ENCODE assay signal across 15 cellular contexts in the genomic region with DNA sequence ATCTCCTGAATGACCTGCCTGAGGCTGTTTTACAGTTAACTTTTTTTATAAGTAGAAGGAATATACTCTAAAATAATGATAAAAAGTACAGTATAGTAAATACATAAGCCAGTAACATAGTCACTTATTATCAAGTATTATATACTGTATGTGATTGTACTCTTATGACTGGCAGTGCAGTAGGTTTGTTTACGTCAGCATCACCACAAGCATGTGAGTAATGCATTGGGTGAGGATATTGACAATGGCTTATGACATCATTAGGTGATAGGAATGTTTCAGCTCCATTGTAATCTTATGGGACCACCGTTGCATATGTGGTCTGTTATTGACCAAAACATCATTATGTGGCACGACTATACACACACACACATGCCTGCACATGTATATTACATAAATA. TPM values are rescaled to one million over a fixed set of nuclear protein-coding genes. Genes with fewer than 3 reads are reported as not detected.
DNase-seq lines count a peak whose midpoint lies in the region; ATAC-seq and TF ChIP-seq lines count a peak whose summit lies in the region.
"Had no signal": no experiment of that assay in that cellular context is flagged by ENCODE, and none has a peak within 500 bp of the region (broad histone marks: within the 10 kb centered on the region; RNA-seq: fewer than 3 reads in every experiment).

No MANE protein-coding gene starts in this region.

- DNase-seq in EL = peak; percentile 21
- peak in 1 of 2 experiments; percentile 32 for DNase-seq in SJSA1 (ENCODE audit: low read depth in 1 of 2, low spot score in 2 of 2)
- peak; percentile 46 for DNase-seq in astrocyte of the hippocampus (ENCODE audit: low read depth, low spot score)
- DNase-seq in iris pigment epithelial cell (ENCODE audit: low read depth) = peak; percentile 59
- no peak for DNase-seq in NCI-H146 (lab: John Stamatoyannopoulos, UW)
- DNase-seq in NCI-H1105 treated with DMSO at 0.1 percent for 48 hours (lab: John Stamatoyannopoulos, UW) = no peak
- DNase-seq in ovary = no peak
- DNase-seq in naive thymus-derived CD8-positive, alpha-beta T cell = no peak
- DNase-seq: ACHN; CD4-positive, alpha-beta T cell; DMS79; GF-D8; HCEC 1CT; HFFc6 had no signal

- H3K9me3 ChIP-seq in SJSA1 (replicated peaks) = no peaks in the 10 kb centered on the region
- no peaks in the 10 kb centered on the region for H3K9me3 ChIP-seq in ovary
- H3K9me3 ChIP-seq: BLaER1 treated with 17β-estradiol and CSF1 and Interleukin-3, amounts not matched to agents 10 nM and 100 nM had no signal

- H3K27me3 ChIP-seq in SJSA1 (replicated peaks) (no peaks in the 10 kb centered on the region), ovary (no peaks in the 10 kb centered on the region)
- H3K27me3 ChIP-seq: BLaER1 treated with 17β-estradiol and CSF1 and Interleukin-3, amounts not matched to agents 10 nM and 100 nM had no signal

- WGBS in ovary, 3 donors = 86 to 98% (median 91%) methylated on average over 3 of the region's 3 CpGs

- H3K36me3 ChIP-seq in SJSA1 (peaks cover 36% of the 10 kb centered on the region), ovary (no peaks in the 10 kb centered on the region)

- POLR2A ChIA-PET in naive thymus-derived CD8-positive, alpha-beta T cell (lab: Charles Lee) = interaction anchor here (0.6 kb wide), 1 partner anchor 21 kb away, joined by 3 read pairs; the partner anchor contains the start of gene NUDT9

- no peak for ATAC-seq in naive thymus-derived CD8-positive, alpha-beta T cell

- intact Hi-C loops in ovary (cut with DNase I) = no loop called here

- no peak overlapping the region for H3K4me3 Mint-ChIP-seq in naive thymus-derived CD8-positive, alpha-beta T cell
- H3K4me3 Mint-ChIP-seq: CD4-positive, alpha-beta T cell; HFFc6 had no signal

- H3K4me1 Mint-ChIP-seq in naive thymus-derived CD8-positive, alpha-beta T cell = peaks cover 0 to 7% (median 1%) of the 10 kb centered on the region in 4 donors

- H3K9me3 Mint-ChIP-seq in naive thymus-derived CD8-positive, alpha-beta T cell = no peaks in the 10 kb centered on the region
- H3K9me3 Mint-ChIP-seq: CD4-positive, alpha-beta T cell; HFFc6 had no signal

- H3K27ac ChIP-seq in SJSA1 = 0 out of 2 replicates have a peak overlapping the region, but pooled peaks have one; percentile 21
- H3K27ac ChIP-seq in ovary = no peak overlapping the region
- H3K27ac ChIP-seq: BLaER1 treated with 17β-estradiol and CSF1 and Interleukin-3, amounts not matched to agents 10 nM and 100 nM had no signal

- peaks cover 5 to 74% (median 17%) of the 10 kb centered on the region in 3 donors for H3K36me3 Mint-ChIP-seq in naive thymus-derived CD8-positive, alpha-beta T cell

- TF ChIP-seq EP300 in ovary (IDR thresholded peaks at IDR 0.05) = no peak

- no peak for TF ChIP-seq POLR2A in ovary (IDR thresholded peaks at IDR 0.05)

- H3K4me3 ChIP-seq in SJSA1 = no peak overlapping the region
- no peak overlapping the region for H3K4me3 ChIP-seq in ovary
- H3K4me3 ChIP-seq: BLaER1 treated with 17β-estradiol and CSF1 and Interleukin-3, amounts not matched to agents 10 nM and 100 nM had no signal

- peak overlapping the region in 1 of 10 donors; percentile 4 for H3K27ac Mint-ChIP-seq in naive thymus-derived CD8-positive, alpha-beta T cell
- H3K27ac Mint-ChIP-seq: CD4-positive, alpha-beta T cell; HFFc6 had no signal

- H3K27me3 Mint-ChIP-seq in naive thymus-derived CD8-positive, alpha-beta T cell = no peaks in the 10 kb centered on the region
- H3K27me3 Mint-ChIP-seq: CD4-positive, alpha-beta T cell had no signal

- H3K4me1 ChIP-seq in SJSA1 (replicated peaks) (no peaks in the 10 kb centered on the region; the same call in 1 of the 2 replicates), ovary (ENCODE audit: insufficient read depth) (no peaks in the 10 kb centered on the region)
- H3K4me1 ChIP-seq: BLaER1 treated with 17β-estradiol and CSF1 and Interleukin-3, amounts not matched to agents 10 nM and 100 nM had no signal

- no peak for TF ChIP-seq CTCF in ovary (IDR thresholded peaks at IDR 0.05)

RNA-seq across cellular contexts. Expression of gene NUDT9, which starts 20.5 kb away (rescaled TPM):
- total RNA-seq in SJSA1 (2014; rRNA removed; shearing (Covaris generic)) = 8.0 and 10.1 TPM in 2 replicates
- 10 to 100 TPM; 14.1 to 33.0 (median 27.0) TPM for total RNA-seq in ovary
- 10 to 100 TPM; 36.6 to 44.6 TPM for polyA plus RNA-seq in ovary
- total RNA-seq in naive thymus-derived CD8-positive, alpha-beta T cell = 10 to 100 TPM; 18.1 to 18.8 TPM
- polyA plus RNA-seq in naive thymus-derived CD8-positive, alpha-beta T cell = 10 to 100 TPM; 23.3 to 28.1 (median 26.9) TPM

RNA-seq across cellular contexts. Expression of gene HSD17B11, which starts 51.9 kb away (rescaled TPM):
- 66.9 and 71.9 TPM in 2 replicates for total RNA-seq in SJSA1 (2014; rRNA removed; shearing (Covaris generic))
- total RNA-seq in ovary = 100 to 1,000 TPM in 1 of 7 donors, 10 to 100 TPM in 6; 33.0 to 106 (median 50.8) TPM
- polyA plus RNA-seq in ovary = 100 to 1,000 TPM in 1 of 2 donors, 10 to 100 TPM in 1; 85.8 to 106 TPM
- total RNA-seq in naive thymus-derived CD8-positive, alpha-beta T cell = 10 to 100 TPM; 74.5 to 77.1 TPM
- 100 to 1,000 TPM in 1 of 3 donors, 10 to 100 TPM in 2; 68.0 to 125 (median 97.0) TPM for polyA plus RNA-seq in naive thymus-derived CD8-positive, alpha-beta T cell

Comparison
In these comparisons a context has a peak if more than half of its experiments do, and no peak if none do; other contexts are left out.
1. DNase-seq: peak in EL (single experiment), astrocyte of the hippocampus (single experiment) and iris pigment epithelial cell (single experiment); none in NCI-H146 (single experiment), NCI-H1105 treated with DMSO at 0.1 percent for 48 hours (single experiment), ovary (0 of 5) and naive thymus-derived CD8-positive, alpha-beta T cell (0 of 10).